Comparison of ENCODE assay signal across 1 cellular context in genomic region chr15:74783072-74783807, GRCh38.
TF ChIP-seq lines count a peak whose summit lies in the region.

No MANE protein-coding gene starts in this region.

TF ChIP-seq in HepG2, 621 proteins besides CTCF, POLR2A, EP300 and RAD21 (continued from another document and continues in another):
- TF ChIP-seq ZNF660 (CRISPR knock-in tag; IDR thresholded peaks at IDR 0.05; ENCODE audit: borderline replicate concordance, low read depth) (no peak), ZNF496 (CRISPR knock-in tag; IDR thresholded peaks at IDR 0.05; ENCODE audit: insufficient replicate concordance) (no peak), MAFK (conservative IDR thresholded peaks at IDR 0.05 in 1 of 2, IDR thresholded peaks at IDR 0.05 in 1 of 2; ENCODE audit: low read length in 2 of 2) (no peak), GATAD1 (CRISPR knock-in tag; IDR thresholded peaks at IDR 0.05) (peak; percentile 48; the same call in 1 of the 2 replicates), YEATS4 (CRISPR knock-in tag; IDR thresholded peaks at IDR 0.05; ENCODE audit: borderline replicate concordance) (peak; percentile 45; the same call in 1 of the 2 replicates), ZNF792 (CRISPR knock-in tag; IDR thresholded peaks at IDR 0.05) (no peak), EED (CRISPR knock-in tag; IDR thresholded peaks at IDR 0.05) (no peak), FOSL1 (CRISPR knock-in tag; IDR thresholded peaks at IDR 0.05; ENCODE audit: borderline replicate concordance) (no peak), ZNF670 (CRISPR knock-in tag; IDR thresholded peaks at IDR 0.05; ENCODE audit: borderline replicate concordance) (no peak), ZNF770 (CRISPR knock-in tag; IDR thresholded peaks at IDR 0.05) (no peak), MYNN (CRISPR knock-in tag; IDR thresholded peaks at IDR 0.05; ENCODE audit: low read depth) (no peak), SRF (IDR thresholded peaks at IDR 0.05; ENCODE audit: low read depth, low read length) (no peak), IRF2 (CRISPR knock-in tag; IDR thresholded peaks at IDR 0.05) (no peak), NONO (IDR thresholded peaks at IDR 0.05) (no peak), NONO (CRISPR knock-in tag; conservative IDR thresholded peaks at IDR 0.05) (no peak), HOXA3 (CRISPR knock-in tag; IDR thresholded peaks at IDR 0.05) (peak; percentile 40; the same call in 1 of the 2 replicates), MEIS2 (CRISPR knock-in tag; IDR thresholded peaks at IDR 0.05) (no peak), NBN (conservative IDR thresholded peaks at IDR 0.05) (no peak), E2F5 (CRISPR knock-in tag; conservative IDR thresholded peaks at IDR 0.05) (no peak), RFX5 (IDR thresholded peaks at IDR 0.05; ENCODE audit: low read depth, low read length) (no peak), NFATC3 (CRISPR knock-in tag; IDR thresholded peaks at IDR 0.05) (no peak), ZNF337 (CRISPR knock-in tag; IDR thresholded peaks at IDR 0.05; ENCODE audit: borderline replicate concordance, low read depth) (no peak), ZBTB26 (CRISPR knock-in tag; IDR thresholded peaks at IDR 0.05; ENCODE audit: borderline replicate concordance) (no peak), NFIC (IDR thresholded peaks at IDR 0.05; ENCODE audit: low read length) (no peak), ARNT2 (CRISPR knock-in tag; IDR thresholded peaks at IDR 0.05; ENCODE audit: low read depth) (no peak), ERF (CRISPR knock-in tag; IDR thresholded peaks at IDR 0.05) (no peak), ZNF816 (CRISPR knock-in tag; IDR thresholded peaks at IDR 0.05; ENCODE audit: borderline replicate concordance) (no peak), ZNF782 (CRISPR knock-in tag; IDR thresholded peaks at IDR 0.05; ENCODE audit: borderline replicate concordance) (no peak), ZFX (CRISPR knock-in tag; IDR thresholded peaks at IDR 0.05; ENCODE audit: low read depth) (peak; percentile 80), ZBTB1 (CRISPR knock-in tag; IDR thresholded peaks at IDR 0.05; ENCODE audit: borderline replicate concordance) (no peak), LBX2 (CRISPR knock-in tag; IDR thresholded peaks at IDR 0.05; ENCODE audit: borderline replicate concordance) (no peak), ZNF629 (CRISPR knock-in tag; conservative IDR thresholded peaks at IDR 0.05) (no peak; the same call in 1 of the 2 replicates), DNMT3B (CRISPR knock-in tag; conservative IDR thresholded peaks at IDR 0.05) (no peak), LRRFIP1 (CRISPR knock-in tag; conservative IDR thresholded peaks at IDR 0.05) (no peak), ZNF543 (CRISPR knock-in tag; IDR thresholded peaks at IDR 0.05) (0 out of 2 replicates have a peak, but pooled peaks have one; percentile 34), ZNF24 (IDR thresholded peaks at IDR 0.05) (no peak), THYN1 (CRISPR knock-in tag; IDR thresholded peaks at IDR 0.05; ENCODE audit: borderline replicate concordance, low read depth) (no peak), ZBTB40 (IDR thresholded peaks at IDR 0.05) (no peak), ZBTB40 (CRISPR knock-in tag; IDR thresholded peaks at IDR 0.05) (no peak), ZNF841 (CRISPR knock-in tag; IDR thresholded peaks at IDR 0.05; ENCODE audit: borderline replicate concordance) (no peak), FOXJ3 (CRISPR knock-in tag; IDR thresholded peaks at IDR 0.05; ENCODE audit: borderline replicate concordance) (no peak), THAP9 (CRISPR knock-in tag; IDR thresholded peaks at IDR 0.05; ENCODE audit: borderline replicate concordance) (peak; percentile 43; the same call in 1 of the 2 replicates), HMG20A (CRISPR knock-in tag; IDR thresholded peaks at IDR 0.05; ENCODE audit: borderline replicate concordance) (no peak), ZMYM4 (CRISPR knock-in tag; IDR thresholded peaks at IDR 0.05) (0 out of 2 replicates have a peak, but pooled peaks have one; percentile 15), ZNF280B (CRISPR knock-in tag; IDR thresholded peaks at IDR 0.05; ENCODE audit: borderline replicate concordance) (0 out of 2 replicates have a peak, but pooled peaks have one; percentile 14), KAT7 (CRISPR knock-in tag; IDR thresholded peaks at IDR 0.05; ENCODE audit: borderline replicate concordance) (no peak)
